Comparison of ENCODE assay signal across 8 cellular contexts in genomic region chr15:73926191-73927002, GRCh38. TPM values are rescaled to one million over a fixed set of nuclear protein-coding genes. Genes with fewer than 3 reads are reported as not detected.
DNase-seq lines count a peak whose midpoint lies in the region; ATAC-seq, FAIRE-seq and TF ChIP-seq lines count a peak whose summit lies in the region.

Gene LOXL1, plus strand, starts transcription at chr15:73926462. Its CDS starts 322 bp downstream, at chr15:73926784.

- no peak within 1 kb of the TSS for H2AFZ ChIP-seq in HepG2 (ENCODE audit: low read length)

- H3K9me3 ChIP-seq in Panc1 (ENCODE audit: control insufficient read depth, insufficient read depth, low read depth, low read length): no peaks in the 10 kb centered on the region
- no peaks in the 10 kb centered on the region for H3K9me3 ChIP-seq in HepG2 (ENCODE audit: low read length)
- H3K9me3 ChIP-seq in stomach smooth muscle (ENCODE audit: control insufficient read depth in 2 of 2, low read length in 2 of 2): no peaks in the 10 kb centered on the region

- intact Hi-C loops in Panc1 (cut with micrococcal nuclease; ENCODE audit: unreplicated experiment) (no loop called here), HepG2 (cut with micrococcal nuclease; ENCODE audit: unreplicated experiment) (no loop called here)

- no peaks in the 10 kb centered on the region for H3K9me3 Mint-ChIP-seq in activated T-cell treated with anti-CD3 and anti-CD28 coated beads, Interleukin-2, amount 50 U/mL, for 24 hours

- peaks cover 27% of the 10 kb centered on the region for H3K4me1 ChIP-seq in Panc1 (ENCODE audit: control insufficient read depth, insufficient read depth, low read length)
- peaks cover 6% of the 10 kb centered on the region; the same call in 1 of the 2 replicates for H3K4me1 ChIP-seq in HepG2 (ENCODE audit: insufficient read depth, low read length)
- H3K4me1 ChIP-seq in stomach smooth muscle (ENCODE audit: control insufficient read depth, insufficient read depth, low read length): peaks cover 92% of the 10 kb centered on the region

- H3K36me3 Mint-ChIP-seq in activated T-cell treated with anti-CD3 and anti-CD28 coated beads, Interleukin-2, amount 50 U/mL, for 24 hours (ENCODE audit: low read depth): no peaks in the 10 kb centered on the region

- H4K20me1 ChIP-seq in HepG2 (ENCODE audit: insufficient read depth, low read length): no peaks in the 10 kb centered on the region

- TF ChIP-seq EP300 in HepG2 (IDR thresholded peaks at IDR 0.05; ENCODE audit: low read depth in 2 of 2, low read length in 2 of 2) (no peak), HepG2 (CRISPR knock-in tag; IDR thresholded peaks at IDR 0.05; ENCODE audit: borderline replicate concordance) (no peak)

- no peaks in the 10 kb centered on the region for H3K36me3 ChIP-seq in Panc1 (ENCODE audit: control insufficient read depth, insufficient read depth, low read length)
- H3K36me3 ChIP-seq in HepG2 (replicated peaks in 1 of 2; ENCODE audit: control insufficient read depth in 1 of 2, insufficient read depth in 2 of 2, low read length in 2 of 2): no peaks in the 10 kb centered on the region
- H3K36me3 ChIP-seq in stomach smooth muscle (ENCODE audit: control insufficient read depth in 2 of 2, insufficient read depth in 2 of 2, low read length in 2 of 2): peaks cover 0 to 1% of the 10 kb centered on the region in 2 donors

- H3K27me3 ChIP-seq in Panc1 (ENCODE audit: control insufficient read depth, insufficient read depth, low read length): no peaks in the 10 kb centered on the region
- peaks cover 5 to 57% of the 10 kb centered on the region in 2 experiments; a peak in 3 of 5 replicates for H3K27me3 ChIP-seq in HepG2 (ENCODE audit: control insufficient read depth in 1 of 2, insufficient read depth in 2 of 2, low read length in 2 of 2)
- H3K27me3 ChIP-seq in stomach smooth muscle (ENCODE audit: control insufficient read depth in 1 of 2, insufficient read depth in 2 of 2, low read length in 2 of 2): no peaks in the 10 kb centered on the region

- H3K9ac ChIP-seq in HepG2 (ENCODE audit: insufficient read depth, low read depth, low read length) (no peak within 1 kb of the TSS), stomach smooth muscle (ENCODE audit: low read length in 2 of 2) (peak within 1 kb of the TSS; percentile 74 to 76)

- ATAC-seq in Panc1: peak; percentile 76
- ATAC-seq in HepG2: peak; percentile 79

- H3K27me3 Mint-ChIP-seq in activated T-cell treated with anti-CD3 and anti-CD28 coated beads, Interleukin-2, amount 50 U/mL, for 24 hours: no peaks in the 10 kb centered on the region

- no peaks in the 10 kb centered on the region for H3K79me2 ChIP-seq in HepG2 (ENCODE audit: insufficient read depth, low read length)

- TF ChIP-seq RAD21 in HepG2 (CRISPR knock-in tag; IDR thresholded peaks at IDR 0.05): no peak

- TF ChIP-seq CTCF in Panc1 (IDR thresholded peaks at IDR 0.05) (no peak), HepG2 (CRISPR knock-in tag; IDR thresholded peaks at IDR 0.05) (no peak)

- DNase-seq in activated T-cell treated with anti-CD3 and anti-CD28 coated beads, Interleukin-2, amount 50 U/mL, for 24 hours: no peak
- DNase-seq in activated T-cell treated with anti-CD3 and anti-CD28 coated beads, Interleukin-2, amount 50 U/mL, for 1 hour: no peak
- no peak for DNase-seq in Panc1 (ENCODE audit: low read depth, low spot score)
- DNase-seq in ecto neural progenitor cell (ENCODE audit: low spot score): peak; percentile 88
- DNase-seq in HepG2 (ENCODE audit: low spot score): peak; percentile 23
- no peak for DNase-seq in COLO829 (ENCODE audit: low spot score)
- no peak for DNase-seq in stimulated activated CD4-positive, alpha-beta T cell treated with anti-CD3 and anti-CD28 coated beads, Interleukin-4, amount 100 ng/mL, for 24 hours

- no TSS peak for BruUV-seq in Panc1 (replicated peaks; lab: Mats Ljungman, UMichigan)
- BruUV-seq in HepG2 (replicated peaks; lab: Mats Ljungman, UMichigan): no TSS peak

- FAIRE-seq in HepG2 (lab: Jason Lieb, UNC): no peak

- POLR2A ChIA-PET in Panc1 (lab: Charles Lee): no interaction called here
- POLR2A ChIA-PET in HepG2 (lab: Yijun Ruan, JAX): no interaction called here

- 6% methylated on average over 9 of the region's 48 CpGs for WGBS in HepG2 (ENCODE audit: low lambda C conversion rate)

- no peak for TF ChIP-seq POLR2A in HepG2 (IDR thresholded peaks at IDR 0.05; ENCODE audit: insufficient read depth in 1 of 2, low read depth in 2 of 2, low read length in 2 of 2)

- H3K4me2 ChIP-seq in HepG2 (ENCODE audit: low read depth, low read length): peak within 1 kb of the TSS; percentile 54

- peak within 1 kb of the TSS; percentile 69 for H3K27ac ChIP-seq in Panc1 (ENCODE audit: low read length)
- no peak within 1 kb of the TSS for H3K27ac ChIP-seq in HepG2 (ENCODE audit: extremely low read length, insufficient read depth, low read length)
- peak within 1 kb of the TSS; percentile 92 for H3K27ac ChIP-seq in stomach smooth muscle (ENCODE audit: low read length)

- peaks cover 51% of the 10 kb centered on the region for H3K4me1 Mint-ChIP-seq in activated T-cell treated with anti-CD3 and anti-CD28 coated beads, Interleukin-2, amount 50 U/mL, for 24 hours (ENCODE audit: low read depth)

- CTCF ChIA-PET in Panc1 (lab: Charles Lee) (no interaction called here), HepG2 (lab: Yijun Ruan, JAX; ENCODE audit: low intra/inter-chr PET ratio, low total read pairs) (no interaction called here)

- H3K4me3 ChIP-seq in Panc1 (ENCODE audit: low read depth in 2 of 2, low read length in 2 of 2): peak within 1 kb of the TSS; percentile 43 to 60
- H3K4me3 ChIP-seq in HepG2 (replicated peaks in 1 of 3; ENCODE audit: insufficient read depth in 1 of 3, low read depth in 2 of 3, low read length in 3 of 3): peak within 1 kb of the TSS in 2 of 3 experiments; percentile 25 to 58; a peak in 2 of 6 replicates
- peak within 1 kb of the TSS; percentile 62 to 83 for H3K4me3 ChIP-seq in stomach smooth muscle (ENCODE audit: low read length in 2 of 2)

- peak within 1 kb of the TSS; percentile 62 for H3K4me3 Mint-ChIP-seq in activated T-cell treated with anti-CD3 and anti-CD28 coated beads, Interleukin-2, amount 50 U/mL, for 24 hours

- no peak within 1 kb of the TSS for H3K27ac Mint-ChIP-seq in activated T-cell treated with anti-CD3 and anti-CD28 coated beads, Interleukin-2, amount 50 U/mL, for 24 hours

- in situ Hi-C loops in Panc1 (cut with HindIII; ENCODE audit: low pct_unique_long_range_greater_than_20kb, low sequenced_read_pairs) (no loop called here), HepG2 (cut with HindIII; ENCODE audit: extremely low pct_ligation_motif_present, low pct_unique_long_range_greater_than_20kb) (no loop called here)

TF ChIP-seq in HepG2, 621 proteins besides CTCF, POLR2A, EP300 and RAD21 (continues in another document):
- peak; percentile 43 for TF ChIP-seq RBM39 (IDR thresholded peaks at IDR 0.05; ENCODE audit: low read depth, low read length, poor library complexity, severe bottlenecking)
- 0 out of 2 replicates have a peak, but pooled peaks have one; percentile 13 for TF ChIP-seq ZGPAT (CRISPR knock-in tag; IDR thresholded peaks at IDR 0.05)
- 0 out of 2 replicates have a peak, but pooled peaks have one; percentile 39 for TF ChIP-seq ZSCAN21 (CRISPR knock-in tag; IDR thresholded peaks at IDR 0.05; ENCODE audit: borderline replicate concordance)
- no peak for TF ChIP-seq ZNF660 (CRISPR knock-in tag; IDR thresholded peaks at IDR 0.05; ENCODE audit: borderline replicate concordance, low read depth)
- no peak for TF ChIP-seq HNRNPUL1 (IDR thresholded peaks at IDR 0.05; ENCODE audit: low read depth, low read length)
- peak; percentile 62 for TF ChIP-seq XRCC5 (optimal IDR thresholded peaks at IDR 0.05; ENCODE audit: low read length)

RNA-seq across cellular contexts. Expression of gene LOXL1, which starts in this region (rescaled TPM):
- total RNA-seq in Panc1 (2021; ENCODE audit: unreplicated experiment) (18.6 TPM), HepG2 (2016; rRNA removed; fragmentation: Illumina TruSeq; extraction: Trizol) (0.51 TPM in 1 of 2 replicates, not detected in the other)
- polyA plus RNA-seq in Panc1 (2012; ENCODE audit: insufficient read length): 30.5 TPM
- 0.10 TPM in 1 of 2 replicates, not detected in the other for total RNA-seq in HepG2 (2016; cell fraction: cytosol; rRNA removed; fragmentation: Illumina TruSeq; extraction: Trizol; ENCODE audit: low read depth)
- 0.30 and 0.40 TPM in 2 replicates for total RNA-seq in HepG2 (2016; cell fraction: insoluble cytoplasmic fraction; rRNA removed; fragmentation: Illumina TruSeq; extraction: Trizol)
- 0.46 and 0.69 TPM in 2 replicates for total RNA-seq in HepG2 (2016; cell fraction: membrane; rRNA removed; fragmentation: Illumina TruSeq; extraction: Trizol)
- 0.47 TPM in 1 of 2 replicates, not detected in the other for total RNA-seq in HepG2 (2016; cell fraction: nucleus; rRNA removed; fragmentation: Illumina TruSeq; extraction: Trizol)
- polyA plus RNA-seq in HepG2 (2011; rRNA removed): 0.16 and 1.3 TPM in 2 replicates
- polyA plus RNA-seq in HepG2 (2011; cell fraction: cytosol; rRNA removed): 0.58 and 0.69 TPM in 2 replicates
- 0.35 and 0.80 TPM in 2 replicates for polyA plus RNA-seq in HepG2 (2011; cell fraction: nucleus; rRNA removed)
- not detected in 2 replicates for polyA plus RNA-seq in HepG2 (2012)
- 0.31 and 0.33 TPM in 2 replicates for polyA plus RNA-seq in HepG2 (2016; cell fraction: cytosol; fragmentation: Illumina TruSeq; extraction: Trizol; ENCODE audit: low read depth)
- 0.39 TPM in 1 of 2 replicates, not detected in the other for polyA plus RNA-seq in HepG2 (2016; cell fraction: insoluble cytoplasmic fraction; fragmentation: Illumina TruSeq; extraction: Trizol; ENCODE audit: low read depth)
- 0.41 and 0.76 TPM in 2 replicates for polyA plus RNA-seq in HepG2 (2016; cell fraction: membrane; fragmentation: Illumina TruSeq; extraction: Trizol; ENCODE audit: low read depth)
- polyA plus RNA-seq in HepG2 (2016; cell fraction: nucleus; fragmentation: Illumina TruSeq; extraction: Trizol; ENCODE audit: insufficient read depth, low read depth): 0.92 and 1.1 TPM in 2 replicates
- 0.30 and 1.4 TPM in 2 replicates for polyA minus RNA-seq in HepG2 (2011; rRNA and poly(A)+ RNA removed; ENCODE audit: low replicate concordance)
- polyA minus RNA-seq in HepG2 (2011; cell fraction: cytosol; rRNA and poly(A)+ RNA removed): 0.26 TPM in 1 of 2 replicates, not detected in the other
- 0.39 TPM in 1 of 2 replicates, not detected in the other for polyA minus RNA-seq in HepG2 (2011; cell fraction: nucleus; rRNA and poly(A)+ RNA removed)

Comparison
In these comparisons a context has a peak if more than half of its experiments do, and no peak if none do; other contexts are left out.
1. RNA of gene LOXL1 (total RNA-seq): 18.6 TPM in Panc1 (single experiment); 0.10 to 0.69 TPM in HepG2; every median in the first group is over 10 times any median in the second.
2. DNase-seq: peak in ecto neural progenitor cell (single experiment) and HepG2 (single experiment); none in activated T-cell treated with anti-CD3 and anti-CD28 coated beads, Interleukin-2, amount 50 U/mL, for 24 hours (single experiment), activated T-cell treated with anti-CD3 and anti-CD28 coated beads, Interleukin-2, amount 50 U/mL, for 1 hour (single experiment), Panc1 (single experiment), COLO829 (single experiment) and stimulated activated CD4-positive, alpha-beta T cell treated with anti-CD3 and anti-CD28 coated beads, Interleukin-4, amount 100 ng/mL, for 24 hours (single experiment).
3. Peak in every context shown above with its lines, with median percentiles within 50 percentile points of each other: H3K4me3 ChIP-seq.